In the genomic region with DNA sequence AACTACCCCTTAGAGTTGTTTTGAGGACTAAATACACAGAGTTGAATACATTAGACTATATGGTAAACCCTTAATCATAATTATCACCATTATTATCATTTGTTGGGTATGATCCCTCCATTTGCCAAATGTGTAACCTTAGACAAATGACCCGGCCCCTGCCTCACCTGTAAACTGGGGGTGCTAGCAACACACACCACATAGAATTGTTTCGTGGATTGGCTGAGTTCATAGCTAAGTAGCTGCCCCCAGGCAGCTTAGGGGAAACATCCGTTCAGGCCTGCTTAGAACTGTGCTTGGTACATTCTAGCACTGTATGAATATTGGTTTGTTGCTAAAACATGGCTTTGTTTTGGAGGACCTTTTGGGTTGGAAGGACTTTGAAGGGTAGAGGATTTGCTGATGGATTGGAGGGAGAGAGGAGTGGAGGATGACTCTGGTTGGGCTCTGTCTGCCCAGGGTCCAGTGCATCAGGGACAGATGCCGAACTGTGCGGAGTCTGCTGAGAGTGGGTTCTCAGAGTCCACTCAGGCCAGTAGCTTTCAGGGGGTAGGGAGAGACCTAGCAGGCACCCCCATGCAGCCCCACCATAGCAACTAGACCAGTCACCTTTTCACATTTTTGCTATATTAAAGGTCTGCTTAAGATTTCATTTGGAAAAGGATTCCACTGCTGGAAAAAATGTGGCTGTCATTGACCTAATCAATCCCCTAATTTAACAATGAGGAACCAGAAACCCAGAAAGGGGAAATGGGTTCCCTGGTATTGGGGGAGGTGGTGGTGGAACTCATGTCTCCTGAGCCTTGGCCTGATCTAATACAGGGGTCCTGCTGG, we compare ENCODE assay signal across 1 cellular context.
TF ChIP-seq lines count a peak whose summit lies in the region.

No MANE protein-coding gene starts in this region.

TF ChIP-seq in HepG2, 621 proteins besides CTCF, POLR2A, EP300 and RAD21:
- TF ChIP-seq, protein P1, sequence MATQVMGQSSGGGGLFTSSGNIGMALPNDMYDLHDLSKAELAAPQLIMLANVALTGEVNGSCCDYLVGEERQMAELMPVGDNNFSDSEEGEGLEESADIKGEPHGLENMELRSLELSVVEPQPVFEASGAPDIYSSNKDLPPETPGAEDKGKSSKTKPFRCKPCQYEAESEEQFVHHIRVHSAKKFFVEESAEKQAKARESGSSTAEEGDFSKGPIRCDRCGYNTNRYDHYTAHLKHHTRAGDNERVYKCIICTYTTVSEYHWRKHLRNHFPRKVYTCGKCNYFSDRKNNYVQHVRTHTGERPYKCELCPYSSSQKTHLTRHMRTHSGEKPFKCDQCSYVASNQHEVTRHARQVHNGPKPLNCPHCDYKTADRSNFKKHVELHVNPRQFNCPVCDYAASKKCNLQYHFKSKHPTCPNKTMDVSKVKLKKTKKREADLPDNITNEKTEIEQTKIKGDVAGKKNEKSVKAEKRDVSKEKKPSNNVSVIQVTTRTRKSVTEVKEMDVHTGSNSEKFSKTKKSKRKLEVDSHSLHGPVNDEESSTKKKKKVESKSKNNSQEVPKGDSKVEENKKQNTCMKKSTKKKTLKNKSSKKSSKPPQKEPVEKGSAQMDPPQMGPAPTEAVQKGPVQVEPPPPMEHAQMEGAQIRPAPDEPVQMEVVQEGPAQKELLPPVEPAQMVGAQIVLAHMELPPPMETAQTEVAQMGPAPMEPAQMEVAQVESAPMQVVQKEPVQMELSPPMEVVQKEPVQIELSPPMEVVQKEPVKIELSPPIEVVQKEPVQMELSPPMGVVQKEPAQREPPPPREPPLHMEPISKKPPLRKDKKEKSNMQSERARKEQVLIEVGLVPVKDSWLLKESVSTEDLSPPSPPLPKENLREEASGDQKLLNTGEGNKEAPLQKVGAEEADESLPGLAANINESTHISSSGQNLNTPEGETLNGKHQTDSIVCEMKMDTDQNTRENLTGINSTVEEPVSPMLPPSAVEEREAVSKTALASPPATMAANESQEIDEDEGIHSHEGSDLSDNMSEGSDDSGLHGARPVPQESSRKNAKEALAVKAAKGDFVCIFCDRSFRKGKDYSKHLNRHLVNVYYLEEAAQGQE (IDR thresholded peaks at IDR 0.05; ENCODE audit: borderline replicate concordance in 1 of 2, low read depth in 1 of 2, low read length in 2 of 2), result no peak
TF ChIP-seq in HepG2: peak in this region for 0.
